In the genomic region with DNA sequence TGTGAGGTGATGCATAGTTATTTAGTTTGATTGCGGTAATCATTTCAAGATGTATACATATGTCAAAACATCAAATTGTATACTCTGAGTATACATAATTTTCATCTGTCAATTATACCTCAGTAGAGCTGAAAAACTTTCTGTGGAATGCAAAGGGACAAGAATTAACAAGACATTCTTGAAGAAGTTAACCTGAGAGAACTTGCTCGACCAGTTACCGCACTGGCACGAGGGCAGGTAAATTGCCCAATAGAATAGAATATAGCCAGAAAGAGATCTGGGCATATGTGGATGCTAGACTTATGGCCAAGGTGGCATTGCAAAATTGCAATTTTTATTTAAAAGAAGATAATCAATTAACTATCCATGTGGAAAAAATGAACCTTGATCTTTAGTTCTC, we compare ENCODE assay signal across 25 cellular contexts. TPM values are rescaled to one million over a fixed set of nuclear protein-coding genes. Genes with fewer than 3 reads are reported as not detected.
DNase-seq lines count a peak whose midpoint lies in the region; ATAC-seq and TF ChIP-seq lines count a peak whose summit lies in the region.
"Had no signal": no experiment of that assay in that cellular context is flagged by ENCODE, and none has a peak within 500 bp of the region (broad histone marks: within the 10 kb centered on the region; RNA-seq: fewer than 3 reads in every experiment).

No MANE protein-coding gene starts in this region.

- H3K36me3 ChIP-seq in H7 (replicated peaks; ENCODE audit: control insufficient read depth, insufficient read depth, low read length), result no peaks in the 10 kb centered on the region
- H3K36me3 ChIP-seq: SJCRH30 had no signal

- no peaks in the 10 kb centered on the region for H3K27me3 ChIP-seq in H7 (ENCODE audit: control insufficient read depth, insufficient read depth, low read length)
- H3K27me3 ChIP-seq: SJCRH30 had no signal

- no peaks in the 10 kb centered on the region for H3K4me1 Mint-ChIP-seq in MCF 10A (ENCODE audit: insufficient read depth, unreplicated experiment)
- H3K4me1 Mint-ChIP-seq: CD14-positive monocyte had no signal

- no peaks in the 10 kb centered on the region for H3K36me3 Mint-ChIP-seq in MCF 10A (ENCODE audit: insufficient read depth, unreplicated experiment)
- H3K36me3 Mint-ChIP-seq: CD14-positive monocyte had no signal

- intact Hi-C loops in MCF 10A (cut with micrococcal nuclease), result no loop called here

- no peaks in the 10 kb centered on the region for H3K27me3 Mint-ChIP-seq in MCF 10A (ENCODE audit: insufficient read depth, unreplicated experiment)

- BruUV-seq in MCF 10A (replicated peaks; lab: Mats Ljungman, UMichigan), result no TSS peak

- H3K27ac Mint-ChIP-seq in MCF 10A (ENCODE audit: low read depth, unreplicated experiment), result no peak overlapping the region
- H3K27ac Mint-ChIP-seq: CD14-positive monocyte, HFFc6 had no signal

- H3K9me3 Mint-ChIP-seq in MCF 10A (ENCODE audit: unreplicated experiment), result no peaks in the 10 kb centered on the region
- H3K9me3 Mint-ChIP-seq: HFFc6 had no signal

- POLR2A ChIA-PET in MCF 10A (lab: Yijun Ruan, JAX), result no interaction called here

- CTCF ChIA-PET in MCF 10A (lab: Yijun Ruan, JAX), result no interaction called here

- H3K4me3 Mint-ChIP-seq in MCF 10A (ENCODE audit: unreplicated experiment), result no peak overlapping the region
- H3K4me3 Mint-ChIP-seq: CD14-positive monocyte, HFFc6 had no signal

- DNase-seq in T47D (ENCODE audit: low read depth in 1 of 2, low spot score in 1 of 2) (peak; percentile 19 to 85), MCF 10A (ENCODE audit: unreplicated experiment) (no peak), mucosa of gallbladder (ENCODE audit: low spot score) (peak; percentile 36), H7 (no peak), cortex of kidney (lab: John Stamatoyannopoulos, UW) (no peak), NCI-H187 treated with DMSO at 0.1 percent for 48 hours (lab: John Stamatoyannopoulos, UW) (no peak)
- DNase-seq: 8988T, DMS 273 treated with DMSO at 0.1 percent for 48 hours, DND-41, HFFc6, IMR-90, Karpas-422, NCI-H1105, NCI-H1694, NCI-H2107, NCI-H2227 treated with DMSO at 0.1 percent for 48 hours, NCI-H510A treated with DMSO at 0.1 percent for 48 hours, NCI-H774, SJCRH30 had no signal

- in situ Hi-C loops in T47D (cut with HindIII; ENCODE audit: low pct_unique_long_range_greater_than_20kb, low sequenced_read_pairs), result no loop called here

- no peak overlapping the region for H3K4me3 ChIP-seq in H7 (ENCODE audit: insufficient read depth, low read depth, low read length)
- H3K4me3 ChIP-seq: SJCRH30 had no signal

- no peak for TF ChIP-seq CTCF in MCF 10A (IDR thresholded peaks at IDR 0.05; ENCODE audit: unreplicated experiment)

- peak; percentile 78 for ATAC-seq in esophagus mucosa
- no peak for ATAC-seq in GM19035 (IDR thresholded peaks at IDR 0.05; ENCODE audit: unreplicated experiment)

RNA-seq across cellular contexts. Expression of gene GJB6, which starts 42.3 kb away (rescaled TPM):
- not detected in 2 replicates for total RNA-seq in MCF 10A (2022)
- total RNA-seq in esophagus mucosa, result 369 TPM
- total RNA-seq in mucosa of gallbladder, result 4.0 TPM
- not detected in 2 replicates for total RNA-seq in H7 (2014; rRNA removed; shearing (Covaris generic))
- total RNA-seq: G401, HFFc6, IMR-90, OCI-LY7, RPMI7951, SJCRH30 had no signal

Comparison
In these comparisons a context has a peak if more than half of its experiments do, and no peak if none do; other contexts are left out.
1. DNase-seq: peak in T47D (2 of 2) and mucosa of gallbladder (single experiment); none in MCF 10A (single experiment), H7 (single experiment), cortex of kidney (single experiment) and NCI-H187 treated with DMSO at 0.1 percent for 48 hours (single experiment).
2. RNA of gene GJB6, which starts 42.3 kb away (total RNA-seq): 369 TPM in esophagus mucosa (single experiment); 4.0 TPM in mucosa of gallbladder (single experiment), not detected in MCF 10A and not detected in H7; every median in the first group is over 10 times any median in the second.